18 cellular contexts compared by ENCODE assay signal in genomic region chr9:131469369-131469768, GRCh38. TPM values are rescaled to one million over a fixed set of nuclear protein-coding genes. Genes with fewer than 3 reads are reported as not detected.
DNase-seq lines count a peak whose midpoint lies in the region; ATAC-seq lines count a peak whose summit lies in the region.
"Had no signal": no experiment of that assay in that cellular context is flagged by ENCODE, and none has a peak within 500 bp of the region (broad histone marks: within the 10 kb centered on the region; RNA-seq: fewer than 3 reads in every experiment).

No MANE protein-coding gene starts in this region.

- no peaks in the 10 kb centered on the region for H3K4me1 Mint-ChIP-seq in activated naive CD4-positive, alpha-beta T cell treated with anti-CD3 and anti-CD28 coated beads for 36 hours (ENCODE audit: low read depth)
- no peaks in the 10 kb centered on the region for H3K4me1 Mint-ChIP-seq in activated CD4-positive, alpha-beta memory T cell treated with anti-CD3 and anti-CD28 coated beads, Interleukin-2, amount 10 ng/mL, durations not matched to agents 7 days and 5 days
- H3K4me1 Mint-ChIP-seq in stimulated activated naive B cell treated with anti-CD40 and anti-IgM and Interleukin-4, amounts not matched to agents 10 μg/mL and 1 μg/mL and 100 μg/mL, for 72 hours: peaks cover 2 to 16% of the 10 kb centered on the region in 2 donors
- H3K4me1 Mint-ChIP-seq: activated CD4-positive, alpha-beta T cell treated with anti-CD3 and anti-CD28 coated beads for 36 hours had no signal

- no peak for ATAC-seq in activated naive CD4-positive, alpha-beta T cell treated with anti-CD3 and anti-CD28 coated beads, Interleukin-2, amount 50 U/mL, for 72 hours
- peak; percentile 50 for ATAC-seq in left lobe of liver
- no peak for ATAC-seq in stimulated activated naive B cell treated with anti-CD40 and anti-IgM and Interleukin-4, amounts not matched to agents 10 μg/mL and 1 μg/mL and 100 μg/mL, for 72 hours (replicated peaks)
- ATAC-seq: A549; activated CD4-positive, alpha-beta T cell treated with anti-CD3 and anti-CD28 coated beads for 36 hours; mucosa of descending colon had no signal

- H3K4me3 Mint-ChIP-seq in activated naive CD4-positive, alpha-beta T cell treated with anti-CD3 and anti-CD28 coated beads for 36 hours: no peak overlapping the region
- H3K4me3 Mint-ChIP-seq in activated CD4-positive, alpha-beta memory T cell treated with anti-CD3 and anti-CD28 coated beads, Interleukin-2, amount 10 ng/mL, durations not matched to agents 7 days and 5 days: no peak overlapping the region
- no peak overlapping the region for H3K4me3 Mint-ChIP-seq in stimulated activated naive B cell treated with anti-CD40 and anti-IgM and Interleukin-4, amounts not matched to agents 10 μg/mL and 1 μg/mL and 100 μg/mL, for 72 hours
- H3K4me3 Mint-ChIP-seq: activated CD4-positive, alpha-beta T cell treated with anti-CD3 and anti-CD28 coated beads for 36 hours had no signal

- peak overlapping the region; percentile 50 to 69 for H3K27ac Mint-ChIP-seq in activated naive CD4-positive, alpha-beta T cell treated with anti-CD3 and anti-CD28 coated beads, Interleukin-2, amount 50 U/mL, for 72 hours
- no peak overlapping the region for H3K27ac Mint-ChIP-seq in activated naive CD4-positive, alpha-beta T cell treated with anti-CD3 and anti-CD28 coated beads for 36 hours
- peak overlapping the region; percentile 41 for H3K27ac Mint-ChIP-seq in activated CD4-positive, alpha-beta memory T cell treated with anti-CD3 and anti-CD28 coated beads, Interleukin-2, amount 10 ng/mL, durations not matched to agents 7 days and 5 days
- peak overlapping the region; percentile 15 for H3K27ac Mint-ChIP-seq in stimulated activated naive B cell treated with anti-CD40 and anti-IgM and Interleukin-4, amounts not matched to agents 10 μg/mL and 1 μg/mL and 100 μg/mL, for 72 hours

- H3K27me3 Mint-ChIP-seq in activated naive CD4-positive, alpha-beta T cell treated with anti-CD3 and anti-CD28 coated beads for 36 hours (ENCODE audit: low read depth): no peaks in the 10 kb centered on the region
- no peaks in the 10 kb centered on the region for H3K27me3 Mint-ChIP-seq in activated CD4-positive, alpha-beta memory T cell treated with anti-CD3 and anti-CD28 coated beads, Interleukin-2, amount 10 ng/mL, durations not matched to agents 7 days and 5 days
- H3K27me3 Mint-ChIP-seq in stimulated activated naive B cell treated with anti-CD40 and anti-IgM and Interleukin-4, amounts not matched to agents 10 μg/mL and 1 μg/mL and 100 μg/mL, for 72 hours: no peaks in the 10 kb centered on the region
- H3K27me3 Mint-ChIP-seq: activated CD4-positive, alpha-beta T cell treated with anti-CD3 and anti-CD28 coated beads for 36 hours had no signal

- intact Hi-C loops in activated naive CD4-positive, alpha-beta T cell treated with anti-CD3 and anti-CD28 coated beads for 36 hours (cut with micrococcal nuclease): no loop called here

- peaks cover 20 to 22% of the 10 kb centered on the region in 2 donors for H3K36me3 Mint-ChIP-seq in activated naive CD4-positive, alpha-beta T cell treated with anti-CD3 and anti-CD28 coated beads, Interleukin-2, amount 50 U/mL, for 72 hours
- peaks cover 53% of the 10 kb centered on the region for H3K36me3 Mint-ChIP-seq in activated naive CD4-positive, alpha-beta T cell treated with anti-CD3 and anti-CD28 coated beads for 36 hours (ENCODE audit: low read depth)
- peaks cover 81% of the 10 kb centered on the region for H3K36me3 Mint-ChIP-seq in activated CD4-positive, alpha-beta memory T cell treated with anti-CD3 and anti-CD28 coated beads, Interleukin-2, amount 10 ng/mL, durations not matched to agents 7 days and 5 days (ENCODE audit: low read depth)
- peaks cover 46 to 69% of the 10 kb centered on the region in 2 donors for H3K36me3 Mint-ChIP-seq in stimulated activated naive B cell treated with anti-CD40 and anti-IgM and Interleukin-4, amounts not matched to agents 10 μg/mL and 1 μg/mL and 100 μg/mL, for 72 hours

- POLR2A ChIA-PET in activated CD4-positive, alpha-beta memory T cell treated with anti-CD3 and anti-CD28 coated beads, Interleukin-2, amount 10 ng/mL, durations not matched to agents 7 days and 5 days (lab: Charles Lee): no interaction called here

- no peak for DNase-seq in activated naive CD4-positive, alpha-beta T cell treated with anti-CD3 and anti-CD28 coated beads, Interleukin-2, amount 50 U/mL, for 72 hours (ENCODE audit: low spot score in 2 of 2)
- no peak for DNase-seq in activated naive CD4-positive, alpha-beta T cell treated with anti-CD3 and anti-CD28 coated beads for 36 hours
- no peak for DNase-seq in activated CD4-positive, alpha-beta memory T cell treated with anti-CD3 and anti-CD28 coated beads, Interleukin-2, amount 10 ng/mL, durations not matched to agents 7 days and 5 days
- DNase-seq in left lobe of liver (ENCODE audit: low spot score) (no peak), NCI-H1694 treated with DMSO at 0.1 percent for 48 hours (lab: John Stamatoyannopoulos, UW) (no peak), SIG-M5 (lab: John Stamatoyannopoulos, UW) (no peak), NCI-H187 treated with DMSO at 0.1 percent for 48 hours (lab: John Stamatoyannopoulos, UW) (no peak)
- DNase-seq in stimulated activated naive B cell treated with anti-CD40 and anti-IgM and Interleukin-4, amounts not matched to agents 10 μg/mL and 1 μg/mL and 100 μg/mL, for 72 hours: no peak
- DNase-seq: activated CD4-positive, alpha-beta T cell treated with anti-CD3 and anti-CD28 coated beads for 36 hours; BE2C; H7; heart right ventricle; NCI-H1105; NCI-H2107; stimulated activated CD8-positive, alpha-beta memory T cell treated with anti-CD3 and anti-CD28 coated beads, Interleukin-4, amount 100 ng/mL, for 48 hours; substantia nigra had no signal

- H3K9me3 Mint-ChIP-seq in activated naive CD4-positive, alpha-beta T cell treated with anti-CD3 and anti-CD28 coated beads, Interleukin-2, amount 50 U/mL, for 72 hours: no peaks in the 10 kb centered on the region
- H3K9me3 Mint-ChIP-seq in activated naive CD4-positive, alpha-beta T cell treated with anti-CD3 and anti-CD28 coated beads for 36 hours: no peaks in the 10 kb centered on the region
- no peaks in the 10 kb centered on the region for H3K9me3 Mint-ChIP-seq in activated CD4-positive, alpha-beta memory T cell treated with anti-CD3 and anti-CD28 coated beads, Interleukin-2, amount 10 ng/mL, durations not matched to agents 7 days and 5 days
- no peaks in the 10 kb centered on the region for H3K9me3 Mint-ChIP-seq in stimulated activated naive B cell treated with anti-CD40 and anti-IgM and Interleukin-4, amounts not matched to agents 10 μg/mL and 1 μg/mL and 100 μg/mL, for 72 hours

- CTCF ChIA-PET in activated naive CD4-positive, alpha-beta T cell treated with anti-CD3 and anti-CD28 coated beads for 36 hours (lab: Charles Lee): no interaction called here
- CTCF ChIA-PET in activated CD4-positive, alpha-beta memory T cell treated with anti-CD3 and anti-CD28 coated beads, Interleukin-2, amount 10 ng/mL, durations not matched to agents 7 days and 5 days (lab: Charles Lee): interaction anchor here (1.0 kb wide), 1 partner anchor 12 kb away, joined by 3 read pairs; no protein-coding TSS in a partner anchor

RNA-seq across cellular contexts. Expression of gene POMT1, which starts 33.3 kb away (rescaled TPM):
- 10 to 100 TPM; 49.6 to 73.4 TPM for total RNA-seq in activated naive CD4-positive, alpha-beta T cell treated with anti-CD3 and anti-CD28 coated beads, Interleukin-2, amount 50 U/mL, for 72 hours
- total RNA-seq in activated naive CD4-positive, alpha-beta T cell treated with anti-CD3 and anti-CD28 coated beads for 36 hours: 10 to 100 TPM; 28.7 to 33.8 TPM
- 10 to 100 TPM; 52.5 to 53.8 TPM for total RNA-seq in activated CD4-positive, alpha-beta memory T cell treated with anti-CD3 and anti-CD28 coated beads, Interleukin-2, amount 10 ng/mL, durations not matched to agents 7 days and 5 days
- total RNA-seq in left lobe of liver: 14.4 TPM
